1 cellular context compared by ENCODE assay signal in the genomic region with DNA sequence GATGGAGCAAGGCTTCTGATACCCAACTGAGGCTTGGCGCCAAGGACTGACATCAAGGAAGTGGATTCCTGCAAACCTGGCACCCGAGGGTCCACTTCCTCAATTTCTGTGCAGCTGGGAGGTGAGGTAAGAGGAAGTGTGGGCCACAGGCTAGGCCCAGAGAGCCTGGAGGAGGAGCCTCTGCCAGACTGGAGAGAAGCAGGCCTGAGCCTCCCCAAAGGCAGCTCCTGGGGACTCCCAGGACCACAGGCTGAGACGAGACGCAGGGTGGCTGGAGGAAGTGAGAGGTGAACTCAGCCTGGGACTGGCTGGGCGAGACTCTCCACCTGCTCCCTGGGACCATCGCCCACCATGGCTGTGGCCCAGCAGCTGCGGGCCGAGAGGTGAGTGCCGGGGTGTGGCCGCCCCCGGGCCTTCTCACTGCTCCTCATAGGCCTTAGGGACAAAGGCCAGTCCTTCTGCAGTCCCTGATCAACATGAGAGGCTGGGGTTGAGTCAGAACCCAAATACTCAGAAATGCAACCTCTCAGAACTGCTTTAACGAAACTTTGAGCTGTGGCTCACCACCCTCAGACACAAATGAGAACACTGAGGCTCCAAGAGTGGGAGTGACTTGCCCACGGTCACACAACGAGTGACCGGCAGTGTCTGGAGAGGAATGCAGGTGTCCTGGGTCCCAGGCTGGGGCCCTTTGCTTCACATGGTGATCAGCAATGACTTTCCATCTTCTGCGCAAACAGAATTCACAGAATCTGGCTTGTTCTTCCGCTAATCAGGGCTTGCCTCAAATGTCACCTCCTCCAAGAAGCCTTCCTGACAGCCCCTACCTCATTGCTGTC.
TF ChIP-seq lines count a peak whose summit lies in the region.

A gene (plus strand): TSS at position 186 of the 839 bp plus-strand sequence. CDS start 166 bp downstream, at position 352.

TF ChIP-seq in liver, 16 proteins besides CTCF, POLR2A, EP300 and RAD21 (continued from another document):
- TF ChIP-seq, protein P1, sequence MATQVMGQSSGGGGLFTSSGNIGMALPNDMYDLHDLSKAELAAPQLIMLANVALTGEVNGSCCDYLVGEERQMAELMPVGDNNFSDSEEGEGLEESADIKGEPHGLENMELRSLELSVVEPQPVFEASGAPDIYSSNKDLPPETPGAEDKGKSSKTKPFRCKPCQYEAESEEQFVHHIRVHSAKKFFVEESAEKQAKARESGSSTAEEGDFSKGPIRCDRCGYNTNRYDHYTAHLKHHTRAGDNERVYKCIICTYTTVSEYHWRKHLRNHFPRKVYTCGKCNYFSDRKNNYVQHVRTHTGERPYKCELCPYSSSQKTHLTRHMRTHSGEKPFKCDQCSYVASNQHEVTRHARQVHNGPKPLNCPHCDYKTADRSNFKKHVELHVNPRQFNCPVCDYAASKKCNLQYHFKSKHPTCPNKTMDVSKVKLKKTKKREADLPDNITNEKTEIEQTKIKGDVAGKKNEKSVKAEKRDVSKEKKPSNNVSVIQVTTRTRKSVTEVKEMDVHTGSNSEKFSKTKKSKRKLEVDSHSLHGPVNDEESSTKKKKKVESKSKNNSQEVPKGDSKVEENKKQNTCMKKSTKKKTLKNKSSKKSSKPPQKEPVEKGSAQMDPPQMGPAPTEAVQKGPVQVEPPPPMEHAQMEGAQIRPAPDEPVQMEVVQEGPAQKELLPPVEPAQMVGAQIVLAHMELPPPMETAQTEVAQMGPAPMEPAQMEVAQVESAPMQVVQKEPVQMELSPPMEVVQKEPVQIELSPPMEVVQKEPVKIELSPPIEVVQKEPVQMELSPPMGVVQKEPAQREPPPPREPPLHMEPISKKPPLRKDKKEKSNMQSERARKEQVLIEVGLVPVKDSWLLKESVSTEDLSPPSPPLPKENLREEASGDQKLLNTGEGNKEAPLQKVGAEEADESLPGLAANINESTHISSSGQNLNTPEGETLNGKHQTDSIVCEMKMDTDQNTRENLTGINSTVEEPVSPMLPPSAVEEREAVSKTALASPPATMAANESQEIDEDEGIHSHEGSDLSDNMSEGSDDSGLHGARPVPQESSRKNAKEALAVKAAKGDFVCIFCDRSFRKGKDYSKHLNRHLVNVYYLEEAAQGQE (IDR thresholded peaks at IDR 0.05) = no peak
- TF ChIP-seq JUND (IDR thresholded peaks at IDR 0.05) (no peak), TAF1 (conservative IDR thresholded peaks at IDR 0.05) (no peak), EGR1 (IDR thresholded peaks at IDR 0.05; ENCODE audit: low read depth in 2 of 2) (no peak), FOXA1 (IDR thresholded peaks at IDR 0.05) (no peak)
- TF ChIP-seq, protein P2, sequence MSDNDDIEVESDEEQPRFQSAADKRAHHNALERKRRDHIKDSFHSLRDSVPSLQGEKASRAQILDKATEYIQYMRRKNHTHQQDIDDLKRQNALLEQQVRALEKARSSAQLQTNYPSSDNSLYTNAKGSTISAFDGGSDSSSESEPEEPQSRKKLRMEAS (IDR thresholded peaks at IDR 0.05) = no peak
TF ChIP-seq in liver: peak in this region for 0.
